Comparison of ENCODE assay signal across 18 cellular contexts in genomic region chr13:44169018-44169909, GRCh38.
A peak's percentile ranks its signal among the peaks of the same experiment; 100 is the strongest.
DNase-seq lines count a peak whose midpoint lies in the region; ATAC-seq, FAIRE-seq and TF ChIP-seq lines count a peak whose summit lies in the region.
"Had no signal": no experiment of that assay in that cellular context is flagged by ENCODE, and none has a peak within 500 bp of the region (broad histone marks: within the 10 kb centered on the region; RNA-seq: fewer than 3 reads in every experiment).

No MANE protein-coding gene starts in this region.

- H3K9me2 ChIP-seq in GM23338 (ENCODE audit: insufficient read depth): no peaks in the 10 kb centered on the region

- intact Hi-C loops in K562 (cut with micrococcal nuclease): no loop called here

- H3K36me3 ChIP-seq in GM23338 (ENCODE audit: insufficient read depth) (no peaks in the 10 kb centered on the region), K562 (ENCODE audit: control insufficient read depth, insufficient read depth, low read length) (no peaks in the 10 kb centered on the region)
- H3K36me3 ChIP-seq: BE2C, HAP-1, Peyer's patch had no signal

- no peak for TF ChIP-seq EP300 in K562 (IDR thresholded peaks at IDR 0.05; ENCODE audit: low read length)

- no peak for TF ChIP-seq POLR2A in K562 (conservative IDR thresholded peaks at IDR 0.05)

- CTCF ChIA-PET in K562 (lab: Yijun Ruan, JAX; ENCODE audit: low intra/inter-chr PET ratio): no interaction called here

- H4K20me1 ChIP-seq in GM23338 (replicated peaks; ENCODE audit: insufficient read depth) (no peaks in the 10 kb centered on the region), K562 (replicated peaks; ENCODE audit: control insufficient read depth, insufficient read depth, low read length) (no peaks in the 10 kb centered on the region)

- BruUV-seq in K562 (replicated peaks; lab: Mats Ljungman, UMichigan): no TSS peak

- H3K9me3 Mint-ChIP-seq in GM23338: no peaks in the 10 kb centered on the region
- H3K9me3 Mint-ChIP-seq: CD8-positive, alpha-beta T cell had no signal

- H3K27me3 ChIP-seq in GM23338 (ENCODE audit: insufficient read depth) (no peaks in the 10 kb centered on the region), K562 (ENCODE audit: control insufficient read depth in 2 of 2, insufficient read depth in 2 of 2, low read length in 2 of 2) (no peaks in the 10 kb centered on the region)
- H3K27me3 ChIP-seq: BE2C, Peyer's patch had no signal

- H3K4me1 Mint-ChIP-seq in GM23338: no peaks in the 10 kb centered on the region; the same call in 2 of the 3 replicates

- H3K27me3 Mint-ChIP-seq in GM23338 (ENCODE audit: insufficient read depth, low read depth, poor library complexity): no peaks in the 10 kb centered on the region

- ATAC-seq in GM23338: no peak
- no peak for ATAC-seq in K562
- ATAC-seq in HG03457 (IDR thresholded peaks at IDR 0.05; ENCODE audit: unreplicated experiment): no peak
- ATAC-seq in HG03439 (IDR thresholded peaks at IDR 0.05; ENCODE audit: unreplicated experiment): no peak
- ATAC-seq: CD8-positive, alpha-beta T cell had no signal

- H3K4me1 ChIP-seq in GM23338 (ENCODE audit: insufficient read depth) (no peaks in the 10 kb centered on the region), K562 (replicated peaks in 1 of 2; ENCODE audit: control insufficient read depth in 2 of 2, insufficient read depth in 2 of 2, low read length in 2 of 2) (no peaks in the 10 kb centered on the region)
- H3K4me1 ChIP-seq: BE2C, HAP-1, Peyer's patch had no signal

- TF ChIP-seq CTCF in AG10803 (conservative IDR thresholded peaks at IDR 0.05; ENCODE audit: low read length): no peak
- TF ChIP-seq CTCF in GM23338 (conservative IDR thresholded peaks at IDR 0.05; ENCODE audit: low read depth in 2 of 2): no peak
- TF ChIP-seq CTCF in K562 (IDR thresholded peaks at IDR 0.05 in 2 of 3, conservative IDR thresholded peaks at IDR 0.05 in 1 of 3; ENCODE audit: insufficient read depth in 2 of 3, low read depth in 1 of 3, low read length in 3 of 3): no peak

- TF ChIP-seq RAD21 in K562 (CRISPR knock-in tag; conservative IDR thresholded peaks at IDR 0.05 in 1 of 2, IDR thresholded peaks at IDR 0.05 in 1 of 2): no peak

- 0% methylated on average over 2 of the region's 2 CpGs for WGBS in K562 (ENCODE audit: insufficient coverage, low coverage, missing lambda C conversion rate)

- H3K4me3 ChIP-seq in AG10803 (ENCODE audit: low read length) (no peak overlapping the region), GM23338 (no peak overlapping the region), K562 (no peak overlapping the region)
- H3K4me3 ChIP-seq: HAP-1, Peyer's patch had no signal

- H3K4me3 Mint-ChIP-seq in GM23338: no peak overlapping the region
- H3K4me3 Mint-ChIP-seq: CD8-positive, alpha-beta T cell had no signal

- no peak overlapping the region for H3K27ac Mint-ChIP-seq in GM23338
- H3K27ac Mint-ChIP-seq: CD8-positive, alpha-beta T cell had no signal

- H3K4me2 ChIP-seq in GM23338 (no peak overlapping the region), K562 (ENCODE audit: insufficient read depth, low read length) (no peak overlapping the region)

- FAIRE-seq in K562 (lab: Jason Lieb, UNC): no peak
- peak; percentile 76 for FAIRE-seq in frontal cortex (lab: Jason Lieb, UNC)
- FAIRE-seq: D721Med had no signal

- H3F3A ChIP-seq in GM23338 (replicated peaks; ENCODE audit: low read depth): no peaks in the 10 kb centered on the region

- POLR2A ChIA-PET in K562 (lab: Yijun Ruan, JAX): no interaction called here

- in situ Hi-C loops in K562 (cut with MboI): no loop called here

- H3K36me3 Mint-ChIP-seq in GM23338 (ENCODE audit: low read depth): no peaks in the 10 kb centered on the region
- H3K36me3 Mint-ChIP-seq: CD8-positive, alpha-beta T cell had no signal

- H3K79me2 ChIP-seq in GM23338 (replicated peaks; ENCODE audit: insufficient read depth): no peaks in the 10 kb centered on the region
- H3K79me2 ChIP-seq in K562 (ENCODE audit: control insufficient read depth, insufficient read depth, low read length): no peaks in the 10 kb centered on the region

- no peak overlapping the region for H3K9ac ChIP-seq in K562 (ENCODE audit: insufficient read depth in 1 of 2, low read depth in 2 of 2, low read length in 2 of 2)

- H3K27ac ChIP-seq in GM23338 (ENCODE audit: low read depth) (no peak overlapping the region), K562 (ENCODE audit: extremely low read depth, low read depth, low read length) (no peak overlapping the region)
- H3K27ac ChIP-seq: HL-60, Peyer's patch had no signal

- H2AFZ ChIP-seq in GM23338 (no peak overlapping the region), K562 (ENCODE audit: low read depth, low read length) (no peak overlapping the region)

- DNase-seq in AG10803 (ENCODE audit: low read depth) (peak; percentile 89), GM23338 (ENCODE audit: low spot score) (no peak), K562 (ENCODE audit: extremely low read depth in 1 of 4, low spot score in 3 of 4) (no peak), frontal cortex (ENCODE audit: low spot score in 2 of 2) (no peak), HT-29 (ENCODE audit: low spot score) (no peak), activated gamma-delta T cell treated with Interleukin-2 at 50 U/mL for 16 hours (no peak)
- DNase-seq: BE2C; CD8-positive, alpha-beta T cell; Karpas-422; NCI-H2029; NCI-H2171 treated with DMSO at 0.1 percent for 48 hours; Peyer's patch; SHP77 had no signal

- H3K9me3 ChIP-seq in K562 (replicated peaks; ENCODE audit: control insufficient read depth, insufficient read depth, low read depth, low read length): no peaks in the 10 kb centered on the region
- H3K9me3 ChIP-seq: BE2C, HAP-1, Peyer's patch had no signal

- H3K9me1 ChIP-seq in K562 (ENCODE audit: control insufficient read depth, insufficient read depth, low read length): no peaks in the 10 kb centered on the region

TF ChIP-seq in GM23338, 12 proteins besides CTCF, POLR2A, EP300 and RAD21:
- TF ChIP-seq, protein P1, sequence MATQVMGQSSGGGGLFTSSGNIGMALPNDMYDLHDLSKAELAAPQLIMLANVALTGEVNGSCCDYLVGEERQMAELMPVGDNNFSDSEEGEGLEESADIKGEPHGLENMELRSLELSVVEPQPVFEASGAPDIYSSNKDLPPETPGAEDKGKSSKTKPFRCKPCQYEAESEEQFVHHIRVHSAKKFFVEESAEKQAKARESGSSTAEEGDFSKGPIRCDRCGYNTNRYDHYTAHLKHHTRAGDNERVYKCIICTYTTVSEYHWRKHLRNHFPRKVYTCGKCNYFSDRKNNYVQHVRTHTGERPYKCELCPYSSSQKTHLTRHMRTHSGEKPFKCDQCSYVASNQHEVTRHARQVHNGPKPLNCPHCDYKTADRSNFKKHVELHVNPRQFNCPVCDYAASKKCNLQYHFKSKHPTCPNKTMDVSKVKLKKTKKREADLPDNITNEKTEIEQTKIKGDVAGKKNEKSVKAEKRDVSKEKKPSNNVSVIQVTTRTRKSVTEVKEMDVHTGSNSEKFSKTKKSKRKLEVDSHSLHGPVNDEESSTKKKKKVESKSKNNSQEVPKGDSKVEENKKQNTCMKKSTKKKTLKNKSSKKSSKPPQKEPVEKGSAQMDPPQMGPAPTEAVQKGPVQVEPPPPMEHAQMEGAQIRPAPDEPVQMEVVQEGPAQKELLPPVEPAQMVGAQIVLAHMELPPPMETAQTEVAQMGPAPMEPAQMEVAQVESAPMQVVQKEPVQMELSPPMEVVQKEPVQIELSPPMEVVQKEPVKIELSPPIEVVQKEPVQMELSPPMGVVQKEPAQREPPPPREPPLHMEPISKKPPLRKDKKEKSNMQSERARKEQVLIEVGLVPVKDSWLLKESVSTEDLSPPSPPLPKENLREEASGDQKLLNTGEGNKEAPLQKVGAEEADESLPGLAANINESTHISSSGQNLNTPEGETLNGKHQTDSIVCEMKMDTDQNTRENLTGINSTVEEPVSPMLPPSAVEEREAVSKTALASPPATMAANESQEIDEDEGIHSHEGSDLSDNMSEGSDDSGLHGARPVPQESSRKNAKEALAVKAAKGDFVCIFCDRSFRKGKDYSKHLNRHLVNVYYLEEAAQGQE (IDR thresholded peaks at IDR 0.05; ENCODE audit: unreplicated experiment): peak; percentile 39
- no peak for TF ChIP-seq ZNF331 (CRISPR knock-in tag; IDR thresholded peaks at IDR 0.05; ENCODE audit: low read depth)

TF ChIP-seq in K562, 482 proteins besides CTCF, POLR2A, EP300 and RAD21:
- TF ChIP-seq ZNF431 (CRISPR knock-in tag; IDR thresholded peaks at IDR 0.05): no peak
- 0 out of 2 replicates have a peak, but pooled peaks have one; percentile 52 for TF ChIP-seq ZNF512 (tag; IDR thresholded peaks at IDR 0.05)
- TF ChIP-seq EHMT2 (IDR thresholded peaks at IDR 0.05): peak; percentile 56; the same call in 1 of the 2 replicates
- TF ChIP-seq FOXP1 (CRISPR knock-in tag; IDR thresholded peaks at IDR 0.05): no peak
